15 cellular contexts compared by ENCODE assay signal in the genomic region with DNA sequence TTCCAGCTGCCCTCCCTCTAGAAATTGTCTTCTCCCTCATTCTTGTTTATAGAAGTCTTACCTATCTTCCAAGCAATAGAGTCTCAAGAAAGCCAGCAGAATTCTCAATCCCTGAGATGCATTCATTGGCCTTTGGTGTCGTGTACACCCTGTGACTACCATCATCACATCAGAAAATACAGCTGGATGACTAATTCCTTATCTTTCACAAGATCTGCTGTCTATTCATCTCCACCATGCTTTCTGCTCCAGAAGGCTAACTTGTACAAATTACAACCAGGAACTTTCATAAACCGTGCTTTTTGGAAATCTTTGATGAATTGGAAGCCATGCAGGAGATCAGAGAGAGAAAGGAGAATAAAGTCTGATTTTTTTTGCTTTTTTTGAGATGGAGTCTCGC.
"Had no signal": no experiment of that assay in that cellular context is flagged by ENCODE, and none has a peak within 500 bp of the region (broad histone marks: within the 10 kb centered on the region; RNA-seq: fewer than 3 reads in every experiment).

No MANE protein-coding gene starts in this region.

- H3K9ac ChIP-seq: parathyroid adenoma had no signal

- H3K36me3 ChIP-seq: gastroesophageal sphincter, prostate gland had no signal

- H3K36me3 Mint-ChIP-seq: naive thymus-derived CD4-positive, alpha-beta T cell had no signal

- H3K4me2 ChIP-seq: smooth muscle cell had no signal

- DNase-seq: dorsolateral prefrontal cortex; effector memory CD4-positive, alpha-beta T cell; kidney; left cardiac atrium; left ventricle myocardium superior; naive thymus-derived CD4-positive, alpha-beta T cell; nephron progenitor cell; stimulated activated CD4-positive, alpha-beta T cell treated with anti-CD3 and anti-CD28 coated beads, Interleukin-2, amount 100 ng/mL, for 48 hours; stimulated activated naive CD4-positive, alpha-beta T cell treated with Interleukin-2 at 50 U/mL for 16 hours had no signal

- H3K4me3 ChIP-seq: coronary artery, dorsolateral prefrontal cortex, gastroesophageal sphincter, lung, prostate gland, smooth muscle cell had no signal

- H3K9me3 Mint-ChIP-seq: nephron progenitor cell had no signal

- H3K79me2 ChIP-seq: parathyroid adenoma had no signal

- H3K4me1 ChIP-seq: gastroesophageal sphincter, parathyroid adenoma, prostate gland had no signal

- H3K9me3 ChIP-seq: gastroesophageal sphincter, prostate gland had no signal

- H3K4me1 Mint-ChIP-seq: naive thymus-derived CD4-positive, alpha-beta T cell; nephron progenitor cell had no signal

- H3K4me3 Mint-ChIP-seq: naive thymus-derived CD4-positive, alpha-beta T cell; nephron progenitor cell had no signal

- H3K27me3 ChIP-seq: dorsolateral prefrontal cortex, gastroesophageal sphincter had no signal

- H3K27ac Mint-ChIP-seq: naive thymus-derived CD4-positive, alpha-beta T cell; nephron progenitor cell had no signal

- H3K27ac ChIP-seq: coronary artery, dorsolateral prefrontal cortex, gastroesophageal sphincter, parathyroid adenoma, prostate gland had no signal
